Comparison of ENCODE assay signal across 9 cellular contexts in the genomic region with DNA sequence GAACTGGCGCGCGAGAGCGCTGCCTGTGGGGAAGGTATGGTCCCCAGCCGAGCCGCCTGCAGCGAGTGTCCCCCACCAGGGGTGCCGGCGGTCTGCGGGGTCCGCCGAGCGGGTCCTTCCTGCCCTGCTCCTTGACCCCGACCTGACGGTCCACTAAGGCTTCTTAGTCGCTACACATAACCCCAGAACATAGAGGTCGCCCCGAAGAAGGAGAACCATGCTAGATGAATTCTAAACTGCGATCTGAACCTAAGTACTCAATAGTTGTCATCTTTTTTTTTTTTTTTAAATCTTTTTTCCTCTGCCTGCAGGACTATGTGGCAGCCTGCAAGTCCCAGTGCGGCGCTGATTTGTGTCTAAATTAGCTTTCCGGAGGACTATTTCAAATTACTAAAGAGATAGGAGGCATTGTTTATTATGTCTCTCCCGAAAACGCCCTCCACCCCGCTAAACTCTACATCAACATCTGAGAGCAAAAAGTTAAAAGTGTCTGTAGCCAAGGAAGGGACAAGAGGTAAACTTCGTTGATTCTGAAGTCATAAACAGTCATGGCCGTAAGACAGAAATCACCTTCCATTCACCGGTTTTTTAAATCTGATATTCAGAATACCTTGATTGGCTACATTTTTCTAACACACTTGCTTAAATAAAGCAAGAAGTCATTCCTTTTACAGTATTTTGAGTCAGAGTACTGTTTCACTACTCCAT. TPM values are rescaled to one million over a fixed set of nuclear protein-coding genes. Genes with fewer than 3 reads are reported as not detected.
DNase-seq lines count a peak whose midpoint lies in the region; ATAC-seq and FAIRE-seq lines count a peak whose summit lies in the region.
"Had no signal": no experiment of that assay in that cellular context is flagged by ENCODE, and none has a peak within 500 bp of the region (broad histone marks: within the 10 kb centered on the region; RNA-seq: fewer than 3 reads in every experiment).

No MANE protein-coding gene starts in this region.

- POLR2A ChIA-PET in CD4-positive, alpha-beta memory T cell (lab: Charles Lee; ENCODE audit: partially characterized antibody) = interaction anchor here (0.8 to 2.8 kb wide), 12 partner anchors 10 to 517 kb away, joined by 3 to 64 read pairs (median 4); a partner anchor contains a TSS

- peak overlapping the region; percentile 92 to 99 (median 98) for H3K4me3 Mint-ChIP-seq in CD4-positive, alpha-beta memory T cell
- H3K4me3 Mint-ChIP-seq in activated naive CD4-positive, alpha-beta T cell treated with anti-CD3 and anti-CD28 coated beads, Interleukin-2, amount 50 U/mL, for 24 hours = peak overlapping the region; percentile 96

- H3K4me3 ChIP-seq in CD4-positive, alpha-beta memory T cell (ENCODE audit: low read length in 2 of 2) = peak overlapping the region; percentile 71 to 76
- H3K4me3 ChIP-seq in HUES6 (ENCODE audit: low read depth, low read length) = peak overlapping the region; percentile 94
- peak overlapping the region; percentile 84 for H3K4me3 ChIP-seq in iPS-11a (ENCODE audit: low read depth, low read length)
- peak overlapping the region; percentile 39 to 69 for H3K4me3 ChIP-seq in small intestine (ENCODE audit: low read depth in 1 of 2, low read length in 2 of 2)

- H3K27me3 Mint-ChIP-seq in CD4-positive, alpha-beta memory T cell = no peaks in the 10 kb centered on the region
- no peaks in the 10 kb centered on the region for H3K27me3 Mint-ChIP-seq in activated naive CD4-positive, alpha-beta T cell treated with anti-CD3 and anti-CD28 coated beads, Interleukin-2, amount 50 U/mL, for 24 hours

- H3K27ac Mint-ChIP-seq in CD4-positive, alpha-beta memory T cell = peak overlapping the region; percentile 100
- peak overlapping the region; percentile 100 for H3K27ac Mint-ChIP-seq in activated naive CD4-positive, alpha-beta T cell treated with anti-CD3 and anti-CD28 coated beads, Interleukin-2, amount 50 U/mL, for 24 hours

- intact Hi-C loops in CD4-positive, alpha-beta memory T cell (cut with micrococcal nuclease) = loop anchor here (2.0 to 5.0 kb wide), 5 partner anchors 361 to 1136 kb away; a partner anchor contains a TSS

- H3K27me3 ChIP-seq in CD4-positive, alpha-beta memory T cell (ENCODE audit: insufficient read depth, low read length) = no peaks in the 10 kb centered on the region
- no peaks in the 10 kb centered on the region for H3K27me3 ChIP-seq in HUES6 (ENCODE audit: control insufficient read depth, insufficient read depth, low read length)
- no peaks in the 10 kb centered on the region for H3K27me3 ChIP-seq in small intestine (ENCODE audit: control insufficient read depth in 2 of 2, insufficient read depth in 2 of 2, low read length in 2 of 2)

- H3K27ac ChIP-seq in CD4-positive, alpha-beta memory T cell (ENCODE audit: low read depth, low read length) = peak overlapping the region; percentile 99
- peak overlapping the region; percentile 93; the same call in 1 of the 2 replicates for H3K27ac ChIP-seq in HUES6 (ENCODE audit: low read depth, low read length)
- H3K27ac ChIP-seq in small intestine (ENCODE audit: low read depth in 1 of 2, low read length in 1 of 2) = peak overlapping the region; percentile 83 to 97

- 1 to 3% (median 2%) methylated on average over 28 of the region's 28 CpGs for WGBS in small intestine, 3 donors

- no peaks in the 10 kb centered on the region for H3K36me3 ChIP-seq in CD4-positive, alpha-beta memory T cell (ENCODE audit: insufficient read depth, low read length)
- H3K36me3 ChIP-seq in HUES6 (ENCODE audit: control insufficient read depth, insufficient read depth, low read length) (no peaks in the 10 kb centered on the region), small intestine (ENCODE audit: control insufficient read depth in 2 of 2, insufficient read depth in 2 of 2, low read length in 2 of 2) (no peaks in the 10 kb centered on the region)

- no peaks in the 10 kb centered on the region for H3K9me3 ChIP-seq in CD4-positive, alpha-beta memory T cell (ENCODE audit: control insufficient read depth in 1 of 2, low read length in 2 of 2)
- H3K9me3 ChIP-seq in HUES6 (ENCODE audit: control insufficient read depth, insufficient read depth, low read depth, low read length) (no peaks in the 10 kb centered on the region), small intestine (ENCODE audit: control insufficient read depth, low read depth) (no peaks in the 10 kb centered on the region)

- no peak for FAIRE-seq in small intestine (lab: Jason Lieb, UNC)

- CTCF ChIA-PET in CD4-positive, alpha-beta memory T cell (lab: Charles Lee; ENCODE audit: partially characterized antibody) = interaction anchor here (1.2 to 9.0 kb wide), 8 partner anchors 11 to 287 kb away, joined by 5 to 114 read pairs (median 8); a partner anchor contains a TSS

- peaks cover 0 to 1% (median 0%) of the 10 kb centered on the region in 8 donors for H3K9me3 Mint-ChIP-seq in CD4-positive, alpha-beta memory T cell
- no peaks in the 10 kb centered on the region for H3K9me3 Mint-ChIP-seq in activated naive CD4-positive, alpha-beta T cell treated with anti-CD3 and anti-CD28 coated beads, Interleukin-2, amount 50 U/mL, for 24 hours

- peaks cover 5 to 22% (median 10%) of the 10 kb centered on the region in 4 donors for H3K4me1 Mint-ChIP-seq in CD4-positive, alpha-beta memory T cell
- H3K4me1 Mint-ChIP-seq in activated naive CD4-positive, alpha-beta T cell treated with anti-CD3 and anti-CD28 coated beads, Interleukin-2, amount 50 U/mL, for 24 hours = peaks cover 25% of the 10 kb centered on the region

- ATAC-seq in GM19438 (IDR thresholded peaks at IDR 0.05; ENCODE audit: low read depth, unreplicated experiment) = peak; percentile 35
- no peak for ATAC-seq in HG03097 (IDR thresholded peaks at IDR 0.05; ENCODE audit: low FRiP score, unreplicated experiment)

- peak overlapping the region; percentile 94 for H3K9ac ChIP-seq in HUES6 (ENCODE audit: low read length)

- peaks cover 0 to 7% of the 10 kb centered on the region in 2 donors for H3K36me3 Mint-ChIP-seq in CD4-positive, alpha-beta memory T cell
- H3K36me3 Mint-ChIP-seq in activated naive CD4-positive, alpha-beta T cell treated with anti-CD3 and anti-CD28 coated beads, Interleukin-2, amount 50 U/mL, for 24 hours = no peaks in the 10 kb centered on the region

- peak in 1 of 5 donors; percentile 49 for DNase-seq in CD4-positive, alpha-beta memory T cell
- DNase-seq in small intestine (no peak), NK-92 (lab: John Stamatoyannopoulos, UW; ENCODE audit: unreplicated experiment) (no peak)

- H3K4me1 ChIP-seq in CD4-positive, alpha-beta memory T cell (ENCODE audit: insufficient read depth, low read length) = peaks cover 10% of the 10 kb centered on the region
- H3K4me1 ChIP-seq in HUES6 (ENCODE audit: control insufficient read depth, insufficient read depth, low read length) (no peaks in the 10 kb centered on the region), small intestine (ENCODE audit: control insufficient read depth in 2 of 2, insufficient read depth in 1 of 2, low read depth in 1 of 2, low read length in 1 of 2) (no peaks in the 10 kb centered on the region)

RNA-seq across cellular contexts. Expression of a gene that starts 0.5 kb away (rescaled TPM):
- 1 to 10 TPM in 1 of 2 experiments, under 1 TPM in 1; 0.44 to 1.3 TPM for total RNA-seq in CD4-positive, alpha-beta memory T cell
- not detected for polyA plus RNA-seq in CD4-positive, alpha-beta memory T cell
- polyA plus RNA-seq in small intestine = 10 to 100 TPM in 1 of 3 donors, 1 to 10 TPM in 2; 6.1 to 28.0 (median 7.3) TPM
- total RNA-seq: T-helper 1 cell treated with Interleukin-12 subunit alpha and Interleukin-12 subunit beta and Interleukin-4 antibody, amounts not matched to agents 30 ng/mL and 1 ng/mL, for 36 hours had no signal

Comparison
In these comparisons a context has a peak if more than half of its experiments do, and no peak if none do; other contexts are left out.
1. RNA of a gene that starts 0.5 kb away (polyA plus RNA-seq): 6.1 to 28.0 TPM in small intestine; not detected in CD4-positive, alpha-beta memory T cell; every median in the first group is over 4 times any median in the second.
2. Peak in every context shown above with its lines, with median percentiles within 50 percentile points of each other: H3K27ac ChIP-seq and H3K4me3 ChIP-seq.